Comparison of ENCODE assay signal across 13 cellular contexts in the genomic region with DNA sequence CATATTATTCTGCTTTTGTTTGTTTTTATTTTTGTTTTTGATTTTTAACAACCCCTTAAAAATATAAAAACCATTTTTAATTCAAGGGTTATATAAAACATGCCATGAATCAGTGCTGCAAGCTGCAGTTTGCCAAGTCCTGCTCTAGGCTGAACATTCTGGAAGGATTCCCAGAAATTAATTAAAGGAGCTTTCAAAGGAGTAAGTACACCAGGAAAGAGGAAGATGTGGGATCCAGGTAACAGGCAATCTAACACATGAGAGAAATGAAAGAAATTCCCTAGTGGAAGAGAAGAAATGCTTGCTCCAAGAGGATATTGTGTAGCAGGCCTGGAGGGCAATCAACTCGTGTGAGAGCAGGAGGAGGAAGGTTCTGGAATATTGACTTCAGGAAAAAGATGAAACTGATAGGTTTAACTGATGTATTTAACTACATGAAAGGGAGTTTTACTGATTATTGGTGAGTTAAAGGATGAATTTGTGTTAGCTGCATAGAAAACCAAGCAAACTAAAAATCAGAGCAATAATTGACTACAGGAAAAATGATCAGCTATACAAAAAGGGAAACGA.
DNase-seq lines count a peak whose midpoint lies in the region; ATAC-seq, FAIRE-seq and TF ChIP-seq lines count a peak whose summit lies in the region.
"Had no signal": no experiment of that assay in that cellular context is flagged by ENCODE, and none has a peak within 500 bp of the region (broad histone marks: within the 10 kb centered on the region; RNA-seq: fewer than 3 reads in every experiment).

No MANE protein-coding gene starts in this region.

- intact Hi-C loops in HepG2 (cut with micrococcal nuclease; ENCODE audit: unreplicated experiment) = no loop called here
- intact Hi-C loops in body of pancreas (cut with DNase I) = no loop called here
- intact Hi-C loops in testis (cut with DNase I; ENCODE audit: low total_unique reads) = no loop called here
- intact Hi-C loops in uterus (cut with DNase I; ENCODE audit: low total_unique reads) = no loop called here
- intact Hi-C loops in spleen (cut with DNase I; ENCODE audit: low total_unique reads) = no loop called here

- H3K27ac ChIP-seq in liver (ENCODE audit: low read depth in 1 of 2, low read length in 2 of 2) (no peak overlapping the region), HepG2 (ENCODE audit: extremely low read length, insufficient read depth, low read length) (no peak overlapping the region), body of pancreas (peak overlapping the region in 2 of 4 donors; percentile 56 to 58), testis (peak overlapping the region in 1 of 2 donors; percentile 20), uterus (peak overlapping the region in 1 of 2 donors; percentile 24), spleen (peak overlapping the region in 1 of 8 donors; percentile 6)
- H3K27ac ChIP-seq: thyroid gland had no signal

- DNase-seq in HepG2 (ENCODE audit: low spot score) = no peak
- no peak for DNase-seq in body of pancreas
- no peak for DNase-seq in testis
- DNase-seq in uterus = no peak
- DNase-seq in spleen = no peak
- DNase-seq: activated CD4-positive, alpha-beta T cell treated with anti-CD3 and anti-CD28 coated beads, Interleukin-2, amount 50 U/mL, for 1 hour; activated naive CD4-positive, alpha-beta T cell treated with anti-CD3 and anti-CD28 coated beads for 36 hours; NCI-H748 treated with DMSO at 0.1 percent for 48 hours; sigmoid colon had no signal

- H3K9ac ChIP-seq in liver (ENCODE audit: low read depth in 1 of 2, low read length in 2 of 2) (no peak overlapping the region), HepG2 (ENCODE audit: insufficient read depth, low read depth, low read length) (no peak overlapping the region)

- H3K36me3 ChIP-seq in liver (ENCODE audit: control insufficient read depth in 4 of 4, insufficient read depth in 3 of 4, low read depth in 1 of 4, low read length in 3 of 4) (no peaks in the 10 kb centered on the region), HepG2 (replicated peaks in 1 of 2; ENCODE audit: control insufficient read depth in 1 of 2, insufficient read depth in 2 of 2, low read length in 2 of 2) (no peaks in the 10 kb centered on the region), body of pancreas (replicated peaks in 1 of 2; ENCODE audit: insufficient read depth in 1 of 2, low read depth in 2 of 2) (no peaks in the 10 kb centered on the region), testis (ENCODE audit: low read depth, missing control alignments) (no peaks in the 10 kb centered on the region), uterus (no peaks in the 10 kb centered on the region), spleen (no peaks in the 10 kb centered on the region)
- H3K36me3 ChIP-seq: sigmoid colon, thyroid gland had no signal

- BruUV-seq in HepG2 (replicated peaks; lab: Mats Ljungman, UMichigan) = no TSS peak

- TF ChIP-seq EP300 in HepG2 (IDR thresholded peaks at IDR 0.05; ENCODE audit: low read depth in 2 of 2, low read length in 2 of 2) (no peak), HepG2 (CRISPR knock-in tag; IDR thresholded peaks at IDR 0.05; ENCODE audit: borderline replicate concordance) (no peak)

- FAIRE-seq in HepG2 (lab: Jason Lieb, UNC) (no peak), islet of Langerhans (lab: Jason Lieb, UNC) (peak; percentile 96)

- H3K4me3 ChIP-seq in liver (ENCODE audit: low read depth in 1 of 3, low read length in 3 of 3) = no peak overlapping the region
- H3K4me3 ChIP-seq in HepG2 (replicated peaks in 1 of 3; ENCODE audit: insufficient read depth in 1 of 3, low read depth in 2 of 3, low read length in 3 of 3) = no peak overlapping the region
- no peak overlapping the region for H3K4me3 ChIP-seq in body of pancreas
- H3K4me3 ChIP-seq in testis = no peak overlapping the region
- no peak overlapping the region for H3K4me3 ChIP-seq in uterus
- no peak overlapping the region for H3K4me3 ChIP-seq in spleen
- H3K4me3 ChIP-seq: sigmoid colon, thyroid gland had no signal

- POLR2A ChIA-PET in HepG2 (lab: Yijun Ruan, JAX) = no interaction called here

- no peaks in the 10 kb centered on the region for H4K20me1 ChIP-seq in HepG2 (ENCODE audit: insufficient read depth, low read length)

- ATAC-seq in HepG2 = no peak
- peak; percentile 47 for ATAC-seq in body of pancreas
- ATAC-seq in GM18873 (IDR thresholded peaks at IDR 0.05; ENCODE audit: low FRiP score, unreplicated experiment) = no peak

- TF ChIP-seq POLR2A in HepG2 (IDR thresholded peaks at IDR 0.05; ENCODE audit: insufficient read depth in 1 of 2, low read depth in 2 of 2, low read length in 2 of 2) = no peak
- no peak for TF ChIP-seq POLR2A in body of pancreas (IDR thresholded peaks at IDR 0.05)
- TF ChIP-seq POLR2A in testis (IDR thresholded peaks at IDR 0.05) = no peak
- TF ChIP-seq POLR2A in uterus (IDR thresholded peaks at IDR 0.05) = no peak
- TF ChIP-seq POLR2A in spleen (IDR thresholded peaks at IDR 0.05) = no peak

- TF ChIP-seq RAD21 in liver (IDR thresholded peaks at IDR 0.05) (no peak), HepG2 (CRISPR knock-in tag; IDR thresholded peaks at IDR 0.05) (no peak)

- H2AFZ ChIP-seq in HepG2 (ENCODE audit: low read length) = no peak overlapping the region

- CTCF ChIA-PET in HepG2 (lab: Yijun Ruan, JAX; ENCODE audit: low intra/inter-chr PET ratio, low total read pairs) = no interaction called here

- no peaks in the 10 kb centered on the region for H3K79me2 ChIP-seq in HepG2 (ENCODE audit: insufficient read depth, low read length)

- H3K4me2 ChIP-seq in HepG2 (ENCODE audit: low read depth, low read length) = no peak overlapping the region

- TF ChIP-seq CTCF in liver (IDR thresholded peaks at IDR 0.05; ENCODE audit: low read depth, low read length, missing input control) (no peak), HepG2 (CRISPR knock-in tag; IDR thresholded peaks at IDR 0.05) (no peak), body of pancreas (IDR thresholded peaks at IDR 0.05) (no peak), testis (IDR thresholded peaks at IDR 0.05) (no peak), uterus (IDR thresholded peaks at IDR 0.05) (no peak), spleen (IDR thresholded peaks at IDR 0.05 in 8 of 11, conservative IDR thresholded peaks at IDR 0.05 in 3 of 11) (no peak)

- H3K27me3 ChIP-seq in liver (ENCODE audit: control insufficient read depth in 4 of 4, insufficient read depth in 4 of 4, low read length in 3 of 4) (no peaks in the 10 kb centered on the region), HepG2 (ENCODE audit: control insufficient read depth in 1 of 2, insufficient read depth in 2 of 2, low read length in 2 of 2) (no peaks in the 10 kb centered on the region), body of pancreas (no peaks in the 10 kb centered on the region), testis (no peaks in the 10 kb centered on the region), uterus (no peaks in the 10 kb centered on the region), spleen (replicated peaks in 1 of 7) (no peaks in the 10 kb centered on the region)
- H3K27me3 ChIP-seq: sigmoid colon, thyroid gland had no signal

- in situ Hi-C loops in HepG2 (cut with HindIII; ENCODE audit: extremely low pct_ligation_motif_present, low pct_unique_long_range_greater_than_20kb) = no loop called here

- H3K4me1 ChIP-seq in liver (ENCODE audit: control insufficient read depth in 4 of 4, insufficient read depth in 4 of 4, low read length in 3 of 4) (no peaks in the 10 kb centered on the region), HepG2 (ENCODE audit: insufficient read depth, low read length) (no peaks in the 10 kb centered on the region), body of pancreas (peaks cover 12% of the 10 kb centered on the region), testis (no peaks in the 10 kb centered on the region), uterus (no peaks in the 10 kb centered on the region), spleen (peaks cover 0 to 8% (median 0%) of the 10 kb centered on the region in 6 donors)

- WGBS in liver = 85% methylated on average over 2 of the region's 2 CpGs
- 1% methylated on average over 2 of the region's 2 CpGs for WGBS in HepG2 (ENCODE audit: low lambda C conversion rate)
- 65 to 66% methylated on average over 2 of the region's 2 CpGs for WGBS in body of pancreas, 2 donors
- 66 to 79% methylated on average over 2 of the region's 2 CpGs for whole genome bisulfite sequencing in testis, 2 donors
- 74 to 86% (median 75%) methylated on average over 2 of the region's 2 CpGs for WGBS in spleen, 5 donors

- no peaks in the 10 kb centered on the region for H3K9me3 ChIP-seq in liver (ENCODE audit: control insufficient read depth in 4 of 4, low read length in 3 of 4)
- no peaks in the 10 kb centered on the region for H3K9me3 ChIP-seq in HepG2 (ENCODE audit: low read length)
- H3K9me3 ChIP-seq in body of pancreas = no peaks in the 10 kb centered on the region
- H3K9me3 ChIP-seq in testis = no peaks in the 10 kb centered on the region
- H3K9me3 ChIP-seq in uterus = no peaks in the 10 kb centered on the region
- H3K9me3 ChIP-seq in spleen = peaks cover 0 to 9% (median 0%) of the 10 kb centered on the region in 8 donors
- H3K9me3 ChIP-seq: sigmoid colon, thyroid gland had no signal

TF ChIP-seq in liver, 16 proteins besides CTCF, POLR2A, EP300 and RAD21:
- TF ChIP-seq TAF1 (conservative IDR thresholded peaks at IDR 0.05) = no peak
- TF ChIP-seq, protein P1, sequence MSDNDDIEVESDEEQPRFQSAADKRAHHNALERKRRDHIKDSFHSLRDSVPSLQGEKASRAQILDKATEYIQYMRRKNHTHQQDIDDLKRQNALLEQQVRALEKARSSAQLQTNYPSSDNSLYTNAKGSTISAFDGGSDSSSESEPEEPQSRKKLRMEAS (IDR thresholded peaks at IDR 0.05) = peak; percentile 14

TF ChIP-seq in HepG2, 621 proteins besides CTCF, POLR2A, EP300 and RAD21 (continues in another document):
- TF ChIP-seq, protein P2, sequence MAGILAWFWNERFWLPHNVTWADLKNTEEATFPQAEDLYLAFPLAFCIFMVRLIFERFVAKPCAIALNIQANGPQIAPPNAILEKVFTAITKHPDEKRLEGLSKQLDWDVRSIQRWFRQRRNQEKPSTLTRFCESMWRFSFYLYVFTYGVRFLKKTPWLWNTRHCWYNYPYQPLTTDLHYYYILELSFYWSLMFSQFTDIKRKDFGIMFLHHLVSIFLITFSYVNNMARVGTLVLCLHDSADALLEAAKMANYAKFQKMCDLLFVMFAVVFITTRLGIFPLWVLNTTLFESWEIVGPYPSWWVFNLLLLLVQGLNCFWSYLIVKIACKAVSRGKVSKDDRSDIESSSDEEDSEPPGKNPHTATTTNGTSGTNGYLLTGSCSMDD (CRISPR knock-in tag; IDR thresholded peaks at IDR 0.05) = no peak
- TF ChIP-seq PHF20 (CRISPR knock-in tag; IDR thresholded peaks at IDR 0.05) = no peak
- no peak for TF ChIP-seq NFKBIZ (CRISPR knock-in tag; IDR thresholded peaks at IDR 0.05)
- no peak for TF ChIP-seq ZNF24 (IDR thresholded peaks at IDR 0.05)
- TF ChIP-seq HNRNPLL (IDR thresholded peaks at IDR 0.05; ENCODE audit: low read depth, low read length, poor library complexity, severe bottlenecking) = no peak
- TF ChIP-seq, protein P3, sequence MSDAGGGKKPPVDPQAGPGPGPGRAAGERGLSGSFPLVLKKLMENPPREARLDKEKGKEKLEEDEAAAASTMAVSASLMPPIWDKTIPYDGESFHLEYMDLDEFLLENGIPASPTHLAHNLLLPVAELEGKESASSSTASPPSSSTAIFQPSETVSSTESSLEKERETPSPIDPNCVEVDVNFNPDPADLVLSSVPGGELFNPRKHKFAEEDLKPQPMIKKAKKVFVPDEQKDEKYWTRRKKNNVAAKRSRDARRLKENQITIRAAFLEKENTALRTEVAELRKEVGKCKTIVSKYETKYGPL (CRISPR knock-in tag; IDR thresholded peaks at IDR 0.05) = no peak
